14 cellular contexts compared by ENCODE assay signal in genomic region chr20:41154436-41155176, GRCh38. TPM values are rescaled to one million over a fixed set of nuclear protein-coding genes. Genes with fewer than 3 reads are reported as not detected.
DNase-seq lines count a peak whose midpoint lies in the region; ATAC-seq and TF ChIP-seq lines count a peak whose summit lies in the region.
"Had no signal": no experiment of that assay in that cellular context is flagged by ENCODE, and none has a peak within 500 bp of the region (broad histone marks: within the 10 kb centered on the region; RNA-seq: fewer than 3 reads in every experiment).

No MANE protein-coding gene starts in this region.

- H3K9me3 ChIP-seq in liver (ENCODE audit: control insufficient read depth in 4 of 4, low read length in 3 of 4) (no peaks in the 10 kb centered on the region), sigmoid colon (no peaks in the 10 kb centered on the region)
- H3K9me3 ChIP-seq: A549, SJSA1 had no signal

- WGBS in liver: 75% methylated on average over 8 of the region's 8 CpGs
- 68 to 86% methylated on average over 8 of the region's 8 CpGs for WGBS in sigmoid colon, 2 donors

- H3K4me1 ChIP-seq in liver (ENCODE audit: control insufficient read depth in 4 of 4, insufficient read depth in 4 of 4, low read length in 3 of 4) (peaks cover 0 to 8% (median 1%) of the 10 kb centered on the region in 4 donors), sigmoid colon (peaks cover 0 to 54% (median 18%) of the 10 kb centered on the region in 4 donors)

- peak in 1 of 2 donors; percentile 13 for TF ChIP-seq RAD21 in liver (IDR thresholded peaks at IDR 0.05)

- CTCF ChIA-PET in activated CD4-positive, alpha-beta T cell treated with anti-CD3 and anti-CD28 coated beads, Interleukin-2, amount 10 ng/mL, durations not matched to agents 7 days and 5 days (lab: Charles Lee): interaction anchor here (1.0 to 14.7 kb wide), 6 partner anchors 12 to 103 kb away, joined by 3 to 139 read pairs (median 4); partner anchors contain the start of gene PLCG1

- no peaks in the 10 kb centered on the region for H3K27me3 ChIP-seq in liver (ENCODE audit: control insufficient read depth in 4 of 4, insufficient read depth in 4 of 4, low read length in 3 of 4)
- no peaks in the 10 kb centered on the region for H3K27me3 ChIP-seq in sigmoid colon
- H3K27me3 ChIP-seq: SJSA1 had no signal

- no peak for DNase-seq in activated CD4-positive, alpha-beta T cell treated with anti-CD3 and anti-CD28 coated beads, Interleukin-2, amount 10 ng/mL, durations not matched to agents 7 days and 5 days
- no peak for DNase-seq in activated CD4-positive, alpha-beta T cell treated with anti-CD3 and anti-CD28 coated beads, Interleukin-2, amount 50 U/mL, for 4 hours
- no peak for DNase-seq in activated naive CD4-positive, alpha-beta T cell treated with anti-CD3 and anti-CD28 coated beads, Interleukin-2, amount 50 U/mL, for 72 hours (ENCODE audit: low spot score in 2 of 2)
- DNase-seq in stimulated activated naive CD8-positive, alpha-beta T cell treated with anti-CD3 and anti-CD28 coated beads, Interleukin-15, amount 100 ng/mL, for 72 hours: no peak
- DNase-seq in G401 (ENCODE audit: low spot score) (no peak), NCI-H1417 treated with DMSO at 0.1 percent for 48 hours (lab: John Stamatoyannopoulos, UW) (no peak), sigmoid colon (no peak)
- DNase-seq: MM.1S; NCI-H524 treated with DMSO at 0.1 percent for 48 hours; stimulated activated CD8-positive, alpha-beta memory T cell treated with anti-CD3 and anti-CD28 coated beads, Interleukin-4, amount 100 ng/mL, for 48 hours had no signal

- ATAC-seq in activated naive CD4-positive, alpha-beta T cell treated with anti-CD3 and anti-CD28 coated beads, Interleukin-2, amount 50 U/mL, for 72 hours: no peak
- no peak for ATAC-seq in stimulated activated naive CD8-positive, alpha-beta T cell treated with anti-CD3 and anti-CD28 coated beads, Interleukin-15, amount 100 ng/mL, for 72 hours

- in situ Hi-C loops in G401 (cut with HindIII; ENCODE audit: low sequenced_read_pairs): no loop called here

- POLR2A ChIA-PET in activated CD4-positive, alpha-beta T cell treated with anti-CD3 and anti-CD28 coated beads, Interleukin-2, amount 10 ng/mL, durations not matched to agents 7 days and 5 days (lab: Charles Lee): no interaction called here

- peaks cover 96% of the 10 kb centered on the region for H3K4me1 Mint-ChIP-seq in activated CD4-positive, alpha-beta T cell treated with anti-CD3 and anti-CD28 coated beads, Interleukin-2, amount 10 ng/mL, durations not matched to agents 7 days and 5 days
- H3K4me1 Mint-ChIP-seq in stimulated activated naive CD8-positive, alpha-beta T cell treated with anti-CD3 and anti-CD28 coated beads, Interleukin-15, amount 100 ng/mL, for 72 hours: peaks cover 100% of the 10 kb centered on the region

- peak overlapping the region; percentile 24 for H3K4me3 Mint-ChIP-seq in activated CD4-positive, alpha-beta T cell treated with anti-CD3 and anti-CD28 coated beads, Interleukin-2, amount 10 ng/mL, durations not matched to agents 7 days and 5 days
- peak overlapping the region; percentile 61 to 64 for H3K4me3 Mint-ChIP-seq in stimulated activated naive CD8-positive, alpha-beta T cell treated with anti-CD3 and anti-CD28 coated beads, Interleukin-15, amount 100 ng/mL, for 72 hours
- H3K4me3 Mint-ChIP-seq: nephron had no signal

- TF ChIP-seq CTCF in liver (IDR thresholded peaks at IDR 0.05; ENCODE audit: low read depth, low read length, missing input control) (no peak), sigmoid colon (IDR thresholded peaks at IDR 0.05) (no peak)

- H3K4me3 ChIP-seq in liver (ENCODE audit: low read depth in 1 of 3, low read length in 3 of 3) (no peak overlapping the region), sigmoid colon (no peak overlapping the region)
- H3K4me3 ChIP-seq: A549, SJSA1 had no signal

- H3K36me3 ChIP-seq in liver (ENCODE audit: control insufficient read depth in 4 of 4, insufficient read depth in 3 of 4, low read depth in 1 of 4, low read length in 3 of 4) (no peaks in the 10 kb centered on the region), sigmoid colon (peaks cover 0 to 3% (median 1%) of the 10 kb centered on the region in 4 donors)

- no peak overlapping the region for H3K9ac ChIP-seq in liver (ENCODE audit: low read depth in 1 of 2, low read length in 2 of 2)

- intact Hi-C loops in sigmoid colon (cut with DNase I): no loop called here

- no peaks in the 10 kb centered on the region for H3K9me3 Mint-ChIP-seq in activated CD4-positive, alpha-beta T cell treated with anti-CD3 and anti-CD28 coated beads, Interleukin-2, amount 10 ng/mL, durations not matched to agents 7 days and 5 days
- H3K9me3 Mint-ChIP-seq in activated naive CD4-positive, alpha-beta T cell treated with anti-CD3 and anti-CD28 coated beads, Interleukin-2, amount 50 U/mL, for 72 hours: no peaks in the 10 kb centered on the region
- no peaks in the 10 kb centered on the region for H3K9me3 Mint-ChIP-seq in stimulated activated naive CD8-positive, alpha-beta T cell treated with anti-CD3 and anti-CD28 coated beads, Interleukin-15, amount 100 ng/mL, for 72 hours
- H3K9me3 Mint-ChIP-seq: nephron had no signal

- peaks cover 68% of the 10 kb centered on the region for H3K36me3 Mint-ChIP-seq in activated CD4-positive, alpha-beta T cell treated with anti-CD3 and anti-CD28 coated beads, Interleukin-2, amount 10 ng/mL, durations not matched to agents 7 days and 5 days (ENCODE audit: low read depth)
- H3K36me3 Mint-ChIP-seq in activated naive CD4-positive, alpha-beta T cell treated with anti-CD3 and anti-CD28 coated beads, Interleukin-2, amount 50 U/mL, for 72 hours: peaks cover 6 to 49% of the 10 kb centered on the region in 2 donors

- H3K27ac ChIP-seq in liver (ENCODE audit: low read depth in 1 of 2, low read length in 2 of 2) (no peak overlapping the region), sigmoid colon (peak overlapping the region in 1 of 4 donors; percentile 10)
- H3K27ac ChIP-seq: A549, SJSA1 had no signal

- TF ChIP-seq EP300 in sigmoid colon (IDR thresholded peaks at IDR 0.05): no peak

- H3K27me3 Mint-ChIP-seq in activated CD4-positive, alpha-beta T cell treated with anti-CD3 and anti-CD28 coated beads, Interleukin-2, amount 10 ng/mL, durations not matched to agents 7 days and 5 days: no peaks in the 10 kb centered on the region
- no peaks in the 10 kb centered on the region for H3K27me3 Mint-ChIP-seq in stimulated activated naive CD8-positive, alpha-beta T cell treated with anti-CD3 and anti-CD28 coated beads, Interleukin-15, amount 100 ng/mL, for 72 hours

- no peak for TF ChIP-seq POLR2A in sigmoid colon (IDR thresholded peaks at IDR 0.05)

- H3K27ac Mint-ChIP-seq in activated CD4-positive, alpha-beta T cell treated with anti-CD3 and anti-CD28 coated beads, Interleukin-2, amount 10 ng/mL, durations not matched to agents 7 days and 5 days: peak overlapping the region; percentile 97
- H3K27ac Mint-ChIP-seq in activated naive CD4-positive, alpha-beta T cell treated with anti-CD3 and anti-CD28 coated beads, Interleukin-2, amount 50 U/mL, for 72 hours: peak overlapping the region; percentile 91 to 94
- H3K27ac Mint-ChIP-seq in stimulated activated naive CD8-positive, alpha-beta T cell treated with anti-CD3 and anti-CD28 coated beads, Interleukin-15, amount 100 ng/mL, for 72 hours: peak overlapping the region; percentile 98
- H3K27ac Mint-ChIP-seq: nephron had no signal

TF ChIP-seq in liver, 16 proteins besides CTCF, POLR2A, EP300 and RAD21:
- TF ChIP-seq SP1 (IDR thresholded peaks at IDR 0.05): no peak
- TF ChIP-seq HNF4G (IDR thresholded peaks at IDR 0.05): no peak
- TF ChIP-seq TAF1 (conservative IDR thresholded peaks at IDR 0.05): no peak
- TF ChIP-seq, protein P1, sequence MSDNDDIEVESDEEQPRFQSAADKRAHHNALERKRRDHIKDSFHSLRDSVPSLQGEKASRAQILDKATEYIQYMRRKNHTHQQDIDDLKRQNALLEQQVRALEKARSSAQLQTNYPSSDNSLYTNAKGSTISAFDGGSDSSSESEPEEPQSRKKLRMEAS (IDR thresholded peaks at IDR 0.05): no peak
- TF ChIP-seq, protein P2, sequence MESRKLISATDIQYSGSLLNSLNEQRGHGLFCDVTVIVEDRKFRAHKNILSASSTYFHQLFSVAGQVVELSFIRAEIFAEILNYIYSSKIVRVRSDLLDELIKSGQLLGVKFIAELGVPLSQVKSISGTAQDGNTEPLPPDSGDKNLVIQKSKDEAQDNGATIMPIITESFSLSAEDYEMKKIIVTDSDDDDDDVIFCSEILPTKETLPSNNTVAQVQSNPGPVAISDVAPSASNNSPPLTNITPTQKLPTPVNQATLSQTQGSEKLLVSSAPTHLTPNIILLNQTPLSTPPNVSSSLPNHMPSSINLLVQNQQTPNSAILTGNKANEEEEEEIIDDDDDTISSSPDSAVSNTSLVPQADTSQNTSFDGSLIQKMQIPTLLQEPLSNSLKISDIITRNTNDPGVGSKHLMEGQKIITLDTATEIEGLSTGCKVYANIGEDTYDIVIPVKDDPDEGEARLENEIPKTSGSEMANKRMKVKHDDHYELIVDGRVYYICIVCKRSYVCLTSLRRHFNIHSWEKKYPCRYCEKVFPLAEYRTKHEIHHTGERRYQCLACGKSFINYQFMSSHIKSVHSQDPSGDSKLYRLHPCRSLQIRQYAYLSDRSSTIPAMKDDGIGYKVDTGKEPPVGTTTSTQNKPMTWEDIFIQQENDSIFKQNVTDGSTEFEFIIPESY (IDR thresholded peaks at IDR 0.05): no peak
- peak; percentile 28 for TF ChIP-seq NR2F2 (IDR thresholded peaks at IDR 0.05)
- TF ChIP-seq FOXA2 (IDR thresholded peaks at IDR 0.05): no peak
- TF ChIP-seq EGR1 (IDR thresholded peaks at IDR 0.05; ENCODE audit: low read depth in 2 of 2): no peak

RNA-seq across cellular contexts. Expression of gene PLCG1, which starts 17.3 kb away (rescaled TPM):
- total RNA-seq in activated CD4-positive, alpha-beta T cell treated with anti-CD3 and anti-CD28 coated beads, Interleukin-2, amount 10 ng/mL, durations not matched to agents 7 days and 5 days: 100 to 1,000 TPM; 395 to 443 TPM
- 100 to 1,000 TPM; 153 to 348 TPM for total RNA-seq in activated naive CD4-positive, alpha-beta T cell treated with anti-CD3 and anti-CD28 coated beads, Interleukin-2, amount 50 U/mL, for 72 hours
- total RNA-seq in liver (10 to 100 TPM; 25.8 to 30.4 TPM), sigmoid colon (100 to 1,000 TPM in 1 of 4 donors, 10 to 100 TPM in 3; 48.5 to 152 (median 67.0) TPM)
- polyA plus RNA-seq in liver (1 to 10 TPM; 2.0 to 6.3 TPM), sigmoid colon (10 to 100 TPM in 2 of 3 donors, 1 to 10 TPM in 1; 9.9 to 57.6 (median 19.8) TPM)
- 87.0 and 117 TPM in 2 replicates for total RNA-seq in G401 (2014; rRNA removed; shearing (Covaris generic))
